ENCODE assay signal across 1 cellular context in genomic region chr15:74387988-74388955, GRCh38.
TF ChIP-seq lines count a peak whose summit lies in the region.

No MANE protein-coding gene starts in this region.

TF ChIP-seq in HepG2, 621 proteins besides CTCF, POLR2A, EP300 and RAD21:
- no peak for TF ChIP-seq ZBTB42 (CRISPR knock-in tag; IDR thresholded peaks at IDR 0.05)
- TF ChIP-seq ZNF564 (CRISPR knock-in tag; IDR thresholded peaks at IDR 0.05), result no peak
- peak; percentile 95 for TF ChIP-seq ZNF768 (CRISPR knock-in tag; IDR thresholded peaks at IDR 0.05)
- no peak for TF ChIP-seq ZFAT (CRISPR knock-in tag; conservative IDR thresholded peaks at IDR 0.05)
- TF ChIP-seq HMGXB4 (CRISPR knock-in tag; IDR thresholded peaks at IDR 0.05; ENCODE audit: borderline replicate concordance in 1 of 2, low read depth in 1 of 2), result no peak
- no peak for TF ChIP-seq ARHGAP35 (CRISPR knock-in tag; IDR thresholded peaks at IDR 0.05; ENCODE audit: borderline replicate concordance)
- TF ChIP-seq GTF3A (CRISPR knock-in tag; conservative IDR thresholded peaks at IDR 0.05), result no peak
- TF ChIP-seq, protein P1, sequence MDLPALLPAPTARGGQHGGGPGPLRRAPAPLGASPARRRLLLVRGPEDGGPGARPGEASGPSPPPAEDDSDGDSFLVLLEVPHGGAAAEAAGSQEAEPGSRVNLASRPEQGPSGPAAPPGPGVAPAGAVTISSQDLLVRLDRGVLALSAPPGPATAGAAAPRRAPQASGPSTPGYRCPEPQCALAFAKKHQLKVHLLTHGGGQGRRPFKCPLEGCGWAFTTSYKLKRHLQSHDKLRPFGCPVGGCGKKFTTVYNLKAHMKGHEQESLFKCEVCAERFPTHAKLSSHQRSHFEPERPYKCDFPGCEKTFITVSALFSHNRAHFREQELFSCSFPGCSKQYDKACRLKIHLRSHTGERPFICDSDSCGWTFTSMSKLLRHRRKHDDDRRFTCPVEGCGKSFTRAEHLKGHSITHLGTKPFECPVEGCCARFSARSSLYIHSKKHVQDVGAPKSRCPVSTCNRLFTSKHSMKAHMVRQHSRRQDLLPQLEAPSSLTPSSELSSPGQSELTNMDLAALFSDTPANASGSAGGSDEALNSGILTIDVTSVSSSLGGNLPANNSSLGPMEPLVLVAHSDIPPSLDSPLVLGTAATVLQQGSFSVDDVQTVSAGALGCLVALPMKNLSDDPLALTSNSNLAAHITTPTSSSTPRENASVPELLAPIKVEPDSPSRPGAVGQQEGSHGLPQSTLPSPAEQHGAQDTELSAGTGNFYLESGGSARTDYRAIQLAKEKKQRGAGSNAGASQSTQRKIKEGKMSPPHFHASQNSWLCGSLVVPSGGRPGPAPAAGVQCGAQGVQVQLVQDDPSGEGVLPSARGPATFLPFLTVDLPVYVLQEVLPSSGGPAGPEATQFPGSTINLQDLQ (CRISPR knock-in tag; IDR thresholded peaks at IDR 0.05), result peak; percentile 95
- peak; percentile 69 for TF ChIP-seq TEAD3 (CRISPR knock-in tag; optimal IDR thresholded peaks at IDR 0.05; ENCODE audit: borderline replicate concordance)
- TF ChIP-seq JUNB (CRISPR knock-in tag; IDR thresholded peaks at IDR 0.05; ENCODE audit: borderline replicate concordance), result no peak
- TF ChIP-seq, protein P2, sequence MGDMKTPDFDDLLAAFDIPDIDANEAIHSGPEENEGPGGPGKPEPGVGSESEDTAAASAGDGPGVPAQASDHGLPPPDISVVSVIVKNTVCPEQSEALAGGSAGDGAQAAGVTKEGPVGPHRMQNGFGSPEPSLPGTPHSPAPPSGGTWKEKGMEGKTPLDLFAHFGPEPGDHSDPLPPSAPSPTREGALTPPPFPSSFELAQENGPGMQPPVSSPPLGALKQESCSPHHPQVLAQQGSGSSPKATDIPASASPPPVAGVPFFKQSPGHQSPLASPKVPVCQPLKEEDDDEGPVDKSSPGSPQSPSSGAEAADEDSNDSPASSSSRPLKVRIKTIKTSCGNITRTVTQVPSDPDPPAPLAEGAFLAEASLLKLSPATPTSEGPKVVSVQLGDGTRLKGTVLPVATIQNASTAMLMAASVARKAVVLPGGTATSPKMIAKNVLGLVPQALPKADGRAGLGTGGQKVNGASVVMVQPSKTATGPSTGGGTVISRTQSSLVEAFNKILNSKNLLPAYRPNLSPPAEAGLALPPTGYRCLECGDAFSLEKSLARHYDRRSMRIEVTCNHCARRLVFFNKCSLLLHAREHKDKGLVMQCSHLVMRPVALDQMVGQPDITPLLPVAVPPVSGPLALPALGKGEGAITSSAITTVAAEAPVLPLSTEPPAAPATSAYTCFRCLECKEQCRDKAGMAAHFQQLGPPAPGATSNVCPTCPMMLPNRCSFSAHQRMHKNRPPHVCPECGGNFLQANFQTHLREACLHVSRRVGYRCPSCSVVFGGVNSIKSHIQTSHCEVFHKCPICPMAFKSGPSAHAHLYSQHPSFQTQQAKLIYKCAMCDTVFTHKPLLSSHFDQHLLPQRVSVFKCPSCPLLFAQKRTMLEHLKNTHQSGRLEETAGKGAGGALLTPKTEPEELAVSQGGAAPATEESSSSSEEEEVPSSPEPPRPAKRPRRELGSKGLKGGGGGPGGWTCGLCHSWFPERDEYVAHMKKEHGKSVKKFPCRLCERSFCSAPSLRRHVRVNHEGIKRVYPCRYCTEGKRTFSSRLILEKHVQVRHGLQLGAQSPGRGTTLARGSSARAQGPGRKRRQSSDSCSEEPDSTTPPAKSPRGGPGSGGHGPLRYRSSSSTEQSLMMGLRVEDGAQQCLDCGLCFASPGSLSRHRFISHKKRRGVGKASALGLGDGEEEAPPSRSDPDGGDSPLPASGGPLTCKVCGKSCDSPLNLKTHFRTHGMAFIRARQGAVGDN (CRISPR knock-in tag; IDR thresholded peaks at IDR 0.05), result peak; percentile 18; the same call in 1 of the 2 replicates
TF ChIP-seq in HepG2: peak in this region for 4.
